Comparison of ENCODE assay signal across 8 cellular contexts in genomic region chr4:78058591-78059523, GRCh38. TPM values are rescaled to one million over a fixed set of nuclear protein-coding genes. Genes with fewer than 3 reads are reported as not detected.
DNase-seq lines count a peak whose midpoint lies in the region; ATAC-seq and TF ChIP-seq lines count a peak whose summit lies in the region.

No MANE protein-coding gene starts in this region.

- H3K4me3 Mint-ChIP-seq in CD14-positive monocyte (peak overlapping the region; percentile 79 to 97), HFFc6 (peak overlapping the region; percentile 93)
- H3K4me3 Mint-ChIP-seq in effector memory CD8-positive, alpha-beta T cell = peak overlapping the region; percentile 85 to 91

- DNase-seq in CD14-positive monocyte (ENCODE audit: low spot score) = no peak
- peak; percentile 5 for DNase-seq in HFFc6
- no peak for DNase-seq in SK-N-MC (ENCODE audit: low read depth, low spot score)
- peak in 1 of 3 experiments; percentile 4 for DNase-seq in effector memory CD8-positive, alpha-beta T cell
- peak; percentile 8 for DNase-seq in medulla oblongata (ENCODE audit: extremely low spot score)
- peak in 1 of 2 donors; percentile 22 for DNase-seq in tibial nerve (ENCODE audit: low spot score in 2 of 2)
- no peak for DNase-seq in NCI-H1048 (lab: John Stamatoyannopoulos, UW)

- peaks cover 34% of the 10 kb centered on the region for H3K4me1 Mint-ChIP-seq in CD14-positive monocyte
- peaks cover 33% of the 10 kb centered on the region for H3K4me1 Mint-ChIP-seq in HFFc6 (ENCODE audit: low read depth)
- peaks cover 21 to 24% of the 10 kb centered on the region in 2 donors for H3K4me1 Mint-ChIP-seq in effector memory CD8-positive, alpha-beta T cell (ENCODE audit: low read depth in 2 of 2)

- H3K9me3 Mint-ChIP-seq in CD14-positive monocyte = peaks cover 0 to 24% (median 14%) of the 10 kb centered on the region in 7 donors
- no peaks in the 10 kb centered on the region for H3K9me3 Mint-ChIP-seq in HFFc6
- no peaks in the 10 kb centered on the region for H3K9me3 Mint-ChIP-seq in effector memory CD8-positive, alpha-beta T cell

- H3K27me3 Mint-ChIP-seq in CD14-positive monocyte (ENCODE audit: low read depth in 3 of 3) = peaks cover 63 to 83% (median 70%) of the 10 kb centered on the region in 3 donors
- peaks cover 3% of the 10 kb centered on the region for H3K27me3 Mint-ChIP-seq in HFFc6 (ENCODE audit: insufficient read depth)
- H3K27me3 Mint-ChIP-seq in effector memory CD8-positive, alpha-beta T cell = peaks cover 73 to 96% of the 10 kb centered on the region in 2 donors

- no peak for TF ChIP-seq EP300 in tibial nerve (IDR thresholded peaks at IDR 0.05)

- no peak for ATAC-seq in effector memory CD8-positive, alpha-beta T cell (replicated peaks)
- no peak for ATAC-seq in HG03175 (IDR thresholded peaks at IDR 0.05; ENCODE audit: unreplicated experiment)

- H3K27ac ChIP-seq in SK-N-MC = no peak overlapping the region
- H3K27ac ChIP-seq in tibial nerve = peak overlapping the region; percentile 8 to 79 (median 36)

- intact Hi-C loops in CD14-positive monocyte (cut with micrococcal nuclease) = no loop called here

- peaks cover 0 to 6% of the 10 kb centered on the region in 2 donors for H3K27me3 ChIP-seq in tibial nerve

- H3K27ac Mint-ChIP-seq in CD14-positive monocyte (peak overlapping the region in 1 of 7 donors; percentile 46), HFFc6 (peak overlapping the region; percentile 53; the same call in 1 of the 2 replicates)
- H3K27ac Mint-ChIP-seq in effector memory CD8-positive, alpha-beta T cell = peak overlapping the region; percentile 32 to 58

- 0 to 1% methylated on average over 21 to 43 of the region's 54 CpGs for WGBS in tibial nerve, 2 donors

- peak overlapping the region; percentile 42 for H3K9ac ChIP-seq in SK-N-MC (ENCODE audit: insufficient read length)

- no peak for TF ChIP-seq CTCF in CD14-positive monocyte (IDR thresholded peaks at IDR 0.05)
- TF ChIP-seq CTCF in HFFc6 (IDR thresholded peaks at IDR 0.05) = no peak
- TF ChIP-seq CTCF in tibial nerve (IDR thresholded peaks at IDR 0.05) = no peak

- H3K4me3 ChIP-seq in SK-N-MC = peak overlapping the region; percentile 87
- H3K4me3 ChIP-seq in tibial nerve = peak overlapping the region; percentile 30 to 79 (median 58)

- H3K9me3 ChIP-seq in SK-N-MC (ENCODE audit: low read depth, low read length) = no peaks in the 10 kb centered on the region
- H3K9me3 ChIP-seq in tibial nerve = no peaks in the 10 kb centered on the region

- no peaks in the 10 kb centered on the region for H3K36me3 ChIP-seq in SK-N-MC (ENCODE audit: insufficient read depth, low read length)
- no peaks in the 10 kb centered on the region for H3K36me3 ChIP-seq in tibial nerve

- peaks cover 0 to 13% of the 10 kb centered on the region in 2 donors for H3K36me3 Mint-ChIP-seq in CD14-positive monocyte
- no peaks in the 10 kb centered on the region for H3K36me3 Mint-ChIP-seq in HFFc6 (ENCODE audit: low read depth)
- peaks cover 2% of the 10 kb centered on the region for H3K36me3 Mint-ChIP-seq in effector memory CD8-positive, alpha-beta T cell (ENCODE audit: insufficient read depth)

- TF ChIP-seq POLR2A in tibial nerve (IDR thresholded peaks at IDR 0.05) = no peak

- peaks cover 0 to 28% (median 13%) of the 10 kb centered on the region in 4 donors for H3K4me1 ChIP-seq in tibial nerve

RNA-seq across cellular contexts. Expression of gene FRAS1, which starts 1.7 kb away (rescaled TPM):
- not detected for polyA plus RNA-seq in CD14-positive monocyte
- total RNA-seq in HFFc6 (2021; fragmentation: NEBNext Ultra II Directional; extraction: Animal tissue kit (Norgen Biotek cat#: 25700)) = 10 to 100 TPM in 1 of 6 experiments, 1 to 10 TPM in 5; 1.7 to 11.0 (median 2.3) TPM
- total RNA-seq in tibial nerve = 1 to 10 TPM; 3.9 to 6.6 (median 5.1) TPM

Comparison
In these comparisons a context has a peak if more than half of its experiments do, and no peak if none do; other contexts are left out.
1. DNase-seq: peak in HFFc6 (single experiment) and medulla oblongata (single experiment); none in CD14-positive monocyte (single experiment), SK-N-MC (single experiment) and NCI-H1048 (single experiment).
2. Peak in every context shown above with its lines, with median percentiles within 50 percentile points of each other: H3K4me3 Mint-ChIP-seq.